In the genomic region with DNA sequence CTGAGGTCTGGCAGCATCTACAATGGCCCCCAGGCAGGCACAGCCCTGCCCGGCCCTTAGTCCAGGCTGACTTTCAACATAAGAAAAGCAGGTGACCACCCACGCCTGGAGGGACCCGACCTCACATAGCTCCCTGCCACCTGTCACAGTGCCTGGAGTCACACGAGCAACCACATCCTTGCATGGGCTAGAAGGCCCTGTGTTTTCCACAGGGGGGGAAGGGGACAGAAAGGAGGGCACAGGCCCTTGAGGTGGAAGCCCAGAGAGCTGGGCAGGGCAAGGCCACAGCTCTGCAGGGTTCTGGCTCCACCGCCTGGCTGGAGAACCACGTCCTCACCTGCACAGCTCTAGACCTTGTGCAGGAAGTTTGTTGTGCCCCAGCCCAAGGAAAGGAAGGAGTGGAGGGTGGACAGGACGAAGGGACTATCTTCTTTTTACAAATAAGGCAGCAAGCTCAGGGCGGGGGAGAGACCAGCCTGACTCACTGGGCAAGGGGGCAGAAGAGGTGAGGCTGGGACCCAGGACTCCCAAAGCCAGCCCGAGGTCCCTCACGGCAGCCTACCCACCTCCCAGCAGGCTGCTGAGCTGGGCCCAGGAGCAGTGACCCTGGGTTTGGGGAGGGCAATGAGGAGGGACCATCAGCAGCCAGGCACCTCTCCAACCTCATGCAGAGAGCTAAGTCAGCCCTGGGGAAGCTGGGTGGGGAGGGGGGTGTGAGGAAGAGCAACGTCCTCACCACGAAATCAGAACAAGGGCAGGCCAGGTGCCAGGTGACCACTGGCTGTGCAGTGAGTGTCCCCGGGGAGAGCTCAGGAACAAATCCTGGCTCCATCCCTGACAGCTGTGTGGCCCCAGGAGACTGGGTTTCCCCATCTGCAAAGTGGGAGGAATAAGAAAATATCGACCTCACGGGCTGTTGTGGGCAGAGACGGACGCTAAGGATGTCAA, we compare ENCODE assay signal across 15 cellular contexts. TPM values are rescaled to one million over a fixed set of nuclear protein-coding genes. Genes with fewer than 3 reads are reported as not detected.
DNase-seq lines count a peak whose midpoint lies in the region; ATAC-seq and TF ChIP-seq lines count a peak whose summit lies in the region.
"Had no signal": no experiment of that assay in that cellular context is flagged by ENCODE, and none has a peak within 500 bp of the region (broad histone marks: within the 10 kb centered on the region; RNA-seq: fewer than 3 reads in every experiment).

No MANE protein-coding gene starts in this region.

- CTCF ChIA-PET in activated CD8-positive, alpha-beta memory T cell treated with anti-CD3 and anti-CD28 coated beads, Interleukin-2, amount 10 ng/mL, durations not matched to agents 7 days and 5 days (lab: Charles Lee), result interaction anchor here (0.8 to 5.6 kb wide), 12 partner anchors 8 to 165 kb away, joined by 3 to 47 read pairs (median 4); no protein-coding TSS in a partner anchor

- no peak overlapping the region for H3K27ac ChIP-seq in neural progenitor cell
- H3K27ac ChIP-seq: ovary, thoracic aorta had no signal

- peaks cover 58% of the 10 kb centered on the region for H3K4me1 Mint-ChIP-seq in activated CD8-positive, alpha-beta memory T cell treated with anti-CD3 and anti-CD28 coated beads, Interleukin-2, amount 10 ng/mL, durations not matched to agents 7 days and 5 days
- peaks cover 28% of the 10 kb centered on the region for H3K4me1 Mint-ChIP-seq in activated T-helper 2 cell treated with anti-CD3 and anti-CD28 coated beads, Interferon-gamma antibody, Interleukin-2, Interleukin-4, amounts not matched to agents 10 μg/mL and 5 μg/mL and 100 μg/mL, durations not matched to agents 14 hours and 24 hours and 36 hours (ENCODE audit: low read depth)
- peaks cover 44% of the 10 kb centered on the region for H3K4me1 Mint-ChIP-seq in neural progenitor cell

- H3K79me2 ChIP-seq in neural progenitor cell (ENCODE audit: low read depth), result no peaks in the 10 kb centered on the region

- no peak overlapping the region for H3K9ac ChIP-seq in neural progenitor cell

- H3K4me3 ChIP-seq in neural progenitor cell, result no peak overlapping the region
- H3K4me3 ChIP-seq: ovary, thoracic aorta had no signal

- peak overlapping the region; percentile 30 for H3K27ac Mint-ChIP-seq in activated CD8-positive, alpha-beta memory T cell treated with anti-CD3 and anti-CD28 coated beads, Interleukin-2, amount 10 ng/mL, durations not matched to agents 7 days and 5 days
- peak overlapping the region; percentile 29 for H3K27ac Mint-ChIP-seq in activated T-helper 2 cell treated with anti-CD3 and anti-CD28 coated beads, Interferon-gamma antibody, Interleukin-2, Interleukin-4, amounts not matched to agents 10 μg/mL and 5 μg/mL and 100 μg/mL, durations not matched to agents 14 hours and 24 hours and 36 hours
- peak overlapping the region; percentile 74 for H3K27ac Mint-ChIP-seq in neural progenitor cell

- no peaks in the 10 kb centered on the region for H3K9me3 ChIP-seq in neural progenitor cell (ENCODE audit: low read depth)
- H3K9me3 ChIP-seq: ovary, thoracic aorta had no signal

- intact Hi-C loops in activated T-helper 2 cell treated with anti-CD3 and anti-CD28 coated beads, Interferon-gamma antibody, Interleukin-2, Interleukin-4, amounts not matched to agents 10 μg/mL and 5 μg/mL and 100 μg/mL, durations not matched to agents 14 hours and 24 hours and 36 hours (cut with micrococcal nuclease), result no loop called here

- no peak overlapping the region for H3K4me2 ChIP-seq in neural progenitor cell

- peaks cover 21% of the 10 kb centered on the region for H3F3A ChIP-seq in neural progenitor cell (ENCODE audit: low read depth)

- H3K9me3 Mint-ChIP-seq in activated CD8-positive, alpha-beta memory T cell treated with anti-CD3 and anti-CD28 coated beads, Interleukin-2, amount 10 ng/mL, durations not matched to agents 7 days and 5 days (ENCODE audit: low read depth), result no peaks in the 10 kb centered on the region
- no peaks in the 10 kb centered on the region for H3K9me3 Mint-ChIP-seq in activated T-helper 2 cell treated with anti-CD3 and anti-CD28 coated beads, Interferon-gamma antibody, Interleukin-2, Interleukin-4, amounts not matched to agents 10 μg/mL and 5 μg/mL and 100 μg/mL, durations not matched to agents 14 hours and 24 hours and 36 hours
- no peaks in the 10 kb centered on the region for H3K9me3 Mint-ChIP-seq in neural progenitor cell

- H3K27me3 Mint-ChIP-seq in activated CD8-positive, alpha-beta memory T cell treated with anti-CD3 and anti-CD28 coated beads, Interleukin-2, amount 10 ng/mL, durations not matched to agents 7 days and 5 days, result no peaks in the 10 kb centered on the region
- H3K27me3 Mint-ChIP-seq in activated T-helper 2 cell treated with anti-CD3 and anti-CD28 coated beads, Interferon-gamma antibody, Interleukin-2, Interleukin-4, amounts not matched to agents 10 μg/mL and 5 μg/mL and 100 μg/mL, durations not matched to agents 14 hours and 24 hours and 36 hours (ENCODE audit: low read depth), result no peaks in the 10 kb centered on the region
- H3K27me3 Mint-ChIP-seq in neural progenitor cell (ENCODE audit: insufficient read depth, low read depth), result peaks cover 5% of the 10 kb centered on the region

- peaks cover 19% of the 10 kb centered on the region for H3K4me1 ChIP-seq in neural progenitor cell

- no peak overlapping the region for H2AFZ ChIP-seq in neural progenitor cell (replicated peaks)

- TF ChIP-seq CTCF in GM12874 (IDR thresholded peaks at IDR 0.05; ENCODE audit: insufficient read depth, low read depth, low read length) (peak; percentile 14; the same call in 1 of the 2 replicates), neural progenitor cell (IDR thresholded peaks at IDR 0.05) (no peak)

- no peak overlapping the region for H3K4me3 Mint-ChIP-seq in activated CD8-positive, alpha-beta memory T cell treated with anti-CD3 and anti-CD28 coated beads, Interleukin-2, amount 10 ng/mL, durations not matched to agents 7 days and 5 days
- H3K4me3 Mint-ChIP-seq in activated T-helper 2 cell treated with anti-CD3 and anti-CD28 coated beads, Interferon-gamma antibody, Interleukin-2, Interleukin-4, amounts not matched to agents 10 μg/mL and 5 μg/mL and 100 μg/mL, durations not matched to agents 14 hours and 24 hours and 36 hours (ENCODE audit: low read depth), result no peak overlapping the region
- no peak overlapping the region for H3K4me3 Mint-ChIP-seq in neural progenitor cell

- H4K20me1 ChIP-seq in neural progenitor cell (ENCODE audit: low read depth), result no peaks in the 10 kb centered on the region

- no peak for DNase-seq in activated CD8-positive, alpha-beta memory T cell treated with anti-CD3 and anti-CD28 coated beads, Interleukin-2, amount 10 ng/mL, durations not matched to agents 7 days and 5 days
- no peak for DNase-seq in activated CD8-positive, alpha-beta memory T cell treated with anti-CD3 and anti-CD28 coated beads for 24 hours
- no peak for DNase-seq in activated T-helper 2 cell treated with anti-CD3 and anti-CD28 coated beads, Interferon-gamma antibody, Interleukin-2, Interleukin-4, amounts not matched to agents 10 μg/mL and 5 μg/mL and 100 μg/mL, durations not matched to agents 14 hours and 24 hours and 36 hours (ENCODE audit: low spot score)
- DNase-seq in neural progenitor cell (ENCODE audit: low spot score) (no peak), midbrain (lab: John Stamatoyannopoulos, UW) (no peak), NCI-H2029 treated with DMSO at 0.1 percent for 48 hours (lab: John Stamatoyannopoulos, UW) (no peak), kidney glomerular epithelial cell (lab: John Stamatoyannopoulos, UW) (no peak)
- DNase-seq: hypothalamus; NCI-H1417; stimulated activated CD4-positive, alpha-beta T cell treated with anti-CD3 and anti-CD28 coated beads, Interleukin-15, amount 100 ng/mL, for 24 hours; T-helper 9 cell had no signal

- H3K27me3 ChIP-seq in neural progenitor cell, result no peaks in the 10 kb centered on the region
- H3K27me3 ChIP-seq: ovary had no signal

- H3K36me3 ChIP-seq in neural progenitor cell, result no peaks in the 10 kb centered on the region
- H3K36me3 ChIP-seq: ovary, thoracic aorta had no signal

- ATAC-seq in activated CD8-positive, alpha-beta memory T cell treated with anti-CD3 and anti-CD28 coated beads, Interleukin-2, amount 10 ng/mL, durations not matched to agents 7 days and 5 days, result peak; percentile 25

- H3K36me3 Mint-ChIP-seq in activated CD8-positive, alpha-beta memory T cell treated with anti-CD3 and anti-CD28 coated beads, Interleukin-2, amount 10 ng/mL, durations not matched to agents 7 days and 5 days, result no peaks in the 10 kb centered on the region
- peaks cover 2% of the 10 kb centered on the region for H3K36me3 Mint-ChIP-seq in activated T-helper 2 cell treated with anti-CD3 and anti-CD28 coated beads, Interferon-gamma antibody, Interleukin-2, Interleukin-4, amounts not matched to agents 10 μg/mL and 5 μg/mL and 100 μg/mL, durations not matched to agents 14 hours and 24 hours and 36 hours (ENCODE audit: low read depth)
- peaks cover 2% of the 10 kb centered on the region for H3K36me3 Mint-ChIP-seq in neural progenitor cell

RNA-seq across cellular contexts. Expression of a gene that starts 4.3 kb away (rescaled TPM):
- total RNA-seq in activated CD8-positive, alpha-beta memory T cell treated with anti-CD3 and anti-CD28 coated beads, Interleukin-2, amount 10 ng/mL, durations not matched to agents 7 days and 5 days, result 1 to 10 TPM; 6.7 to 7.4 TPM
- total RNA-seq in activated T-helper 2 cell treated with anti-CD3 and anti-CD28 coated beads, Interferon-gamma antibody, Interleukin-2, Interleukin-4, amounts not matched to agents 10 μg/mL and 5 μg/mL and 100 μg/mL, durations not matched to agents 14 hours and 24 hours and 36 hours, result 7.5 and 7.7 TPM in 2 replicates
- total RNA-seq in neural progenitor cell (ENCODE audit: low replicate concordance), result 7.2 and 12.2 TPM in 2 replicates

RNA-seq across cellular contexts. Expression of a gene that starts 28.6 kb away (rescaled TPM):
- 1 to 10 TPM; 1.3 to 2.2 TPM for total RNA-seq in activated CD8-positive, alpha-beta memory T cell treated with anti-CD3 and anti-CD28 coated beads, Interleukin-2, amount 10 ng/mL, durations not matched to agents 7 days and 5 days
- total RNA-seq in activated T-helper 2 cell treated with anti-CD3 and anti-CD28 coated beads, Interferon-gamma antibody, Interleukin-2, Interleukin-4, amounts not matched to agents 10 μg/mL and 5 μg/mL and 100 μg/mL, durations not matched to agents 14 hours and 24 hours and 36 hours, result 0.64 and 0.75 TPM in 2 replicates
- 0.19 and 0.53 TPM in 2 replicates for total RNA-seq in neural progenitor cell (ENCODE audit: low replicate concordance)
- total RNA-seq: A673, thoracic aorta had no signal

RNA-seq across cellular contexts. Expression of a gene that starts 34.0 kb away (rescaled TPM):
- 100 to 1,000 TPM; 376 to 468 TPM for total RNA-seq in activated CD8-positive, alpha-beta memory T cell treated with anti-CD3 and anti-CD28 coated beads, Interleukin-2, amount 10 ng/mL, durations not matched to agents 7 days and 5 days
- 404 and 410 TPM in 2 replicates for total RNA-seq in activated T-helper 2 cell treated with anti-CD3 and anti-CD28 coated beads, Interferon-gamma antibody, Interleukin-2, Interleukin-4, amounts not matched to agents 10 μg/mL and 5 μg/mL and 100 μg/mL, durations not matched to agents 14 hours and 24 hours and 36 hours
- total RNA-seq in neural progenitor cell (ENCODE audit: low replicate concordance), result 0.62 TPM in 1 of 2 replicates, not detected in the other

Comparison
In these comparisons a context has a peak if more than half of its experiments do, and no peak if none do; other contexts are left out.
1. RNA of a gene that starts 34.0 kb away (total RNA-seq): 376 to 468 TPM in activated CD8-positive, alpha-beta memory T cell treated with anti-CD3 and anti-CD28 coated beads, Interleukin-2, amount 10 ng/mL, durations not matched to agents 7 days and 5 days and 404 to 410 TPM in activated T-helper 2 cell treated with anti-CD3 and anti-CD28 coated beads, Interferon-gamma antibody, Interleukin-2, Interleukin-4, amounts not matched to agents 10 μg/mL and 5 μg/mL and 100 μg/mL, durations not matched to agents 14 hours and 24 hours and 36 hours; 0.62 TPM in neural progenitor cell; every median in the first group is over 100 times any median in the second.
2. Peak in every context shown above with its lines, with median percentiles within 50 percentile points of each other: H3K27ac Mint-ChIP-seq.